9 cellular contexts compared by ENCODE assay signal in the genomic region with DNA sequence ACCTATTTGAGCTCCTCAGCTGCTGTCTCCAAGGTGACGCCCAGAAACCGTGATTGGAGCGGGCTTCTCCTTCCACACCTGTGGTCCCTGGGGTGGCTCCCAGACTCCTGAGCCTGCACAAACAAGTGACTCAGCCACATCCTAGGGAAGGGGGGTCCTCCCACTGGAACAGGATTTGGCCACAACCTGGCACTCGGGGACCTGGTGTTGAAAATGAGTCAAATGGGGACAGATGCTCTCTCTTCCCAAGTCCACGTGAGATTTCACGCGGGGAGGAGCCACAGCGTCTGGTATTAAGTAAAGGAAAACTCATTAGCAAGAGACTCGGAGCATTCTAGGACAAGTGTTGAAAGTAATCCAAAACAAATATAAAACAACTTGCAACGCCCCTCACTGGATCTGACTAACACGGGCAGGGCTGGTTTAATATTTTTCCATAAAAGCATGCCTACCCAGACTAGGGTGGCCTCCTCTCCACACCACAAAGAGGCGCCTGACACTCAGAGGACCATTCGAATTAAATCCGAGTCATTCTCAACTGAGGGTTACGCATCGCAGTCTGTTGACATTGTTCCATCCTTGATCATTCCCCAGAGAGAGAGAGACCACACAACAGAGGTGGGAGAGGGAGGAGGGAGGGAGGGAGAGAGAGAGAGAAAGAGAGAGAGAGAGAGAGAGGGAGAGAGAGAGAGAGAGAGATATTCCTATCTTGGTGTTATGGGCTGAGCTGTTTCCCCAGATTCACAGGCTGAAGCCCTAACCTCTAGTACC.
DNase-seq lines count a peak whose midpoint lies in the region; ATAC-seq and TF ChIP-seq lines count a peak whose summit lies in the region.
"Had no signal": no experiment of that assay in that cellular context is flagged by ENCODE, and none has a peak within 500 bp of the region (broad histone marks: within the 10 kb centered on the region; RNA-seq: fewer than 3 reads in every experiment).

No MANE protein-coding gene starts in this region.

- peak; percentile 69 for DNase-seq in AG04450 (ENCODE audit: low read depth, low spot score)
- peak; percentile 78 for DNase-seq in NCI-H1092 treated with DMSO at 0.1 percent for 48 hours (lab: John Stamatoyannopoulos, UW)
- no peak for DNase-seq in chondrocyte (ENCODE audit: low spot score)
- peak; percentile 80 for DNase-seq in mucosa of gallbladder (ENCODE audit: low spot score)
- no peak for DNase-seq in activated naive CD4-positive, alpha-beta T cell treated with anti-CD3 and anti-CD28 coated beads, Interleukin-2, amount 50 U/mL, for 16 hours
- DNase-seq in amygdala (lab: John Stamatoyannopoulos, UW): no peak
- no peak for DNase-seq in GM19238 (ENCODE audit: insufficient read length, low spot score)
- DNase-seq: cerebellar nuclear complex had no signal

- POLR2A ChIA-PET in AG04450 (lab: Yijun Ruan, JAX): interaction anchor here (0.5 kb wide), 1 partner anchor 21 kb away, joined by 6 read pairs; no protein-coding TSS in a partner anchor

- CTCF ChIA-PET in AG04450 (lab: Charles Lee): interaction anchor here (0.5 to 1.4 kb wide), 2 partner anchors 51 to 78 kb away, joined by 3 to 5 read pairs; no protein-coding TSS in a partner anchor

- H3K4me1 Mint-ChIP-seq in chondrocyte (ENCODE audit: low read depth): peaks cover 82% of the 10 kb centered on the region

- no peak overlapping the region for H3K4me3 ChIP-seq in AG04450 (ENCODE audit: low read depth, low read length)

- no peaks in the 10 kb centered on the region for H3K9me3 ChIP-seq in AG04450 (ENCODE audit: control insufficient read depth, insufficient read depth, low read length)

- peak overlapping the region; percentile 53 for H3K27ac ChIP-seq in AG04450 (ENCODE audit: low read depth, low read length)

- H3K9me3 Mint-ChIP-seq in chondrocyte (ENCODE audit: low read depth): no peaks in the 10 kb centered on the region

- H3K27me3 Mint-ChIP-seq in chondrocyte (ENCODE audit: low read depth): no peaks in the 10 kb centered on the region

- H3K27ac Mint-ChIP-seq in chondrocyte (ENCODE audit: unreplicated experiment): peak overlapping the region; percentile 97

- peaks cover 1% of the 10 kb centered on the region for H3K36me3 Mint-ChIP-seq in chondrocyte (ENCODE audit: low read depth)

- H3K4me3 Mint-ChIP-seq in chondrocyte (ENCODE audit: unreplicated experiment): peak overlapping the region; percentile 14

- ATAC-seq in HG03354 (IDR thresholded peaks at IDR 0.05; ENCODE audit: poor library complexity, severe bottlenecking, unreplicated experiment): no peak

- TF ChIP-seq CTCF in AG04450 (IDR thresholded peaks at IDR 0.05; ENCODE audit: low read depth, low read length): 0 out of 2 replicates have a peak, but pooled peaks have one; percentile 3
- peak; percentile 71 for TF ChIP-seq CTCF in chondrocyte (IDR thresholded peaks at IDR 0.05)

- H3K27me3 ChIP-seq in AG04450 (ENCODE audit: control insufficient read depth, insufficient read depth, low read length): no peaks in the 10 kb centered on the region

Comparison
In these comparisons a context has a peak if more than half of its experiments do, and no peak if none do; other contexts are left out.
1. DNase-seq: peak in AG04450 (single experiment), NCI-H1092 treated with DMSO at 0.1 percent for 48 hours (single experiment) and mucosa of gallbladder (single experiment); none in chondrocyte (single experiment), activated naive CD4-positive, alpha-beta T cell treated with anti-CD3 and anti-CD28 coated beads, Interleukin-2, amount 50 U/mL, for 16 hours (single experiment), amygdala (0 of 56) and GM19238 (single experiment).